ENCODE assay signal across 27 cellular contexts in genomic region chr20:47549671-47550070, GRCh38. TPM values are rescaled to one million over a fixed set of nuclear protein-coding genes. Genes with fewer than 3 reads are reported as not detected.
DNase-seq lines count a peak whose midpoint lies in the region; ATAC-seq lines count a peak whose summit lies in the region.
"Had no signal": no experiment of that assay in that cellular context is flagged by ENCODE, and none has a peak within 500 bp of the region (broad histone marks: within the 10 kb centered on the region; RNA-seq: fewer than 3 reads in every experiment).

No MANE protein-coding gene starts in this region.

- no peak for DNase-seq in activated CD4-positive, alpha-beta T cell treated with anti-CD3 and anti-CD28 coated beads for 36 hours
- no peak for DNase-seq in activated CD4-positive, alpha-beta T cell treated with anti-CD3 and anti-CD28 coated beads for 4 hours
- no peak for DNase-seq in stimulated activated naive CD8-positive, alpha-beta T cell treated with anti-CD3 and anti-CD28 coated beads, Interleukin-15, amount 100 ng/mL, for 72 hours
- DNase-seq in memory B cell (ENCODE audit: low spot score in 2 of 2), result no peak
- DNase-seq in SJCRH30, result no peak
- DNase-seq in NCI-H2227 (lab: John Stamatoyannopoulos, UW; ENCODE audit: unreplicated experiment), result no peak
- DNase-seq in NCI-H748 (lab: John Stamatoyannopoulos, UW; ENCODE audit: unreplicated experiment), result no peak
- DNase-seq: activated CD4-positive, alpha-beta T cell treated with anti-CD3 and anti-CD28 coated beads for 1 hour; DMS79 treated with DMSO at 0.1 percent for 48 hours; effector CD4-positive, alpha-beta T cell; GDM1; IMR-90; kidney glomerular epithelial cell; mucosa of descending colon; NCI-H1436 treated with DMSO at 0.1 percent for 48 hours; NCI-H774; SIG-M5; stimulated activated CD4-positive, alpha-beta T cell treated with anti-CD3 and anti-CD28 coated beads, Interleukin-15, amount 100 ng/mL, for 24 hours; stimulated activated CD4-positive, alpha-beta T cell treated with anti-CD3 and anti-CD28 coated beads, Interleukin-4, amount 100 ng/mL, for 4 hours; SW 1271; upper lobe of right lung had no signal

- peaks cover 19% of the 10 kb centered on the region for H3K4me1 ChIP-seq in SJCRH30

- peak overlapping the region; percentile 63 for H3K27ac Mint-ChIP-seq in activated CD4-positive, alpha-beta T cell treated with anti-CD3 and anti-CD28 coated beads for 36 hours
- H3K27ac Mint-ChIP-seq in stimulated activated naive CD8-positive, alpha-beta T cell treated with anti-CD3 and anti-CD28 coated beads, Interleukin-15, Interleukin-2, amounts not matched to agents 100 ng/mL and 50 ng/mL, for 24 hours, result peak overlapping the region; percentile 58
- H3K27ac Mint-ChIP-seq in stimulated activated naive CD8-positive, alpha-beta T cell treated with anti-CD3 and anti-CD28 coated beads, Interleukin-15, amount 100 ng/mL, for 72 hours, result peak overlapping the region in 1 of 2 donors; percentile 19
- peak overlapping the region; percentile 88 for H3K27ac Mint-ChIP-seq in memory B cell

- ATAC-seq in activated CD4-positive, alpha-beta T cell treated with anti-CD3 and anti-CD28 coated beads for 36 hours, result no peak
- no peak for ATAC-seq in stimulated activated naive CD8-positive, alpha-beta T cell treated with anti-CD3 and anti-CD28 coated beads, Interleukin-15, amount 100 ng/mL, for 72 hours
- ATAC-seq in memory B cell (ENCODE audit: low read depth), result no peak
- ATAC-seq: gastroesophageal sphincter, mucosa of descending colon, upper lobe of right lung had no signal

- peaks cover 4% of the 10 kb centered on the region; the same call in 1 of the 2 replicates for H3K9me3 ChIP-seq in SJCRH30 (replicated peaks)
- H3K9me3 ChIP-seq: gastroesophageal sphincter, mucosa of descending colon, suprapubic skin, upper lobe of right lung had no signal

- no peak overlapping the region for H3K4me3 ChIP-seq in SJCRH30
- H3K4me3 ChIP-seq: gastroesophageal sphincter, hepatocyte, lung, mucosa of descending colon, suprapubic skin, upper lobe of right lung had no signal

- H3K27me3 Mint-ChIP-seq in activated CD4-positive, alpha-beta T cell treated with anti-CD3 and anti-CD28 coated beads for 36 hours, result no peaks in the 10 kb centered on the region
- no peaks in the 10 kb centered on the region for H3K27me3 Mint-ChIP-seq in stimulated activated naive CD8-positive, alpha-beta T cell treated with anti-CD3 and anti-CD28 coated beads, Interleukin-15, Interleukin-2, amounts not matched to agents 100 ng/mL and 50 ng/mL, for 24 hours
- H3K27me3 Mint-ChIP-seq in stimulated activated naive CD8-positive, alpha-beta T cell treated with anti-CD3 and anti-CD28 coated beads, Interleukin-15, amount 100 ng/mL, for 72 hours, result no peaks in the 10 kb centered on the region
- H3K27me3 Mint-ChIP-seq in memory B cell, result no peaks in the 10 kb centered on the region

- H3K27me3 ChIP-seq in SJCRH30, result no peaks in the 10 kb centered on the region
- H3K27me3 ChIP-seq: gastroesophageal sphincter, hepatocyte, suprapubic skin, upper lobe of right lung had no signal

- H3K27ac ChIP-seq in SJCRH30, result no peak overlapping the region
- H3K27ac ChIP-seq: gastroesophageal sphincter, hepatocyte, suprapubic skin, upper lobe of right lung had no signal

- H3K36me3 ChIP-seq in SJCRH30, result no peaks in the 10 kb centered on the region
- H3K36me3 ChIP-seq: gastroesophageal sphincter, suprapubic skin, upper lobe of right lung had no signal

- H3K9me3 Mint-ChIP-seq in activated CD4-positive, alpha-beta T cell treated with anti-CD3 and anti-CD28 coated beads for 36 hours (ENCODE audit: low read depth), result no peaks in the 10 kb centered on the region
- H3K9me3 Mint-ChIP-seq in stimulated activated naive CD8-positive, alpha-beta T cell treated with anti-CD3 and anti-CD28 coated beads, Interleukin-15, Interleukin-2, amounts not matched to agents 100 ng/mL and 50 ng/mL, for 24 hours, result no peaks in the 10 kb centered on the region
- no peaks in the 10 kb centered on the region for H3K9me3 Mint-ChIP-seq in stimulated activated naive CD8-positive, alpha-beta T cell treated with anti-CD3 and anti-CD28 coated beads, Interleukin-15, amount 100 ng/mL, for 72 hours
- no peaks in the 10 kb centered on the region for H3K9me3 Mint-ChIP-seq in memory B cell

- intact Hi-C loops in activated CD4-positive, alpha-beta T cell treated with anti-CD3 and anti-CD28 coated beads for 36 hours (cut with DNase I, micrococcal nuclease), result no loop called here

- POLR2A ChIA-PET in activated CD4-positive, alpha-beta T cell treated with anti-CD3 and anti-CD28 coated beads for 36 hours (lab: Charles Lee), result interaction anchor here (0.5 kb wide), 1 partner anchor 36 kb away, joined by 3 read pairs; no protein-coding TSS in a partner anchor

- CTCF ChIA-PET in activated CD4-positive, alpha-beta T cell treated with anti-CD3 and anti-CD28 coated beads for 36 hours (lab: Charles Lee), result interaction anchor here (0.7 to 0.8 kb wide), 5 partner anchors 10 to 715 kb away, joined by 3 to 9 read pairs (median 3); no protein-coding TSS in a partner anchor

- H3K4me1 Mint-ChIP-seq in activated CD4-positive, alpha-beta T cell treated with anti-CD3 and anti-CD28 coated beads for 36 hours, result peaks cover 45% of the 10 kb centered on the region
- H3K4me1 Mint-ChIP-seq in stimulated activated naive CD8-positive, alpha-beta T cell treated with anti-CD3 and anti-CD28 coated beads, Interleukin-15, Interleukin-2, amounts not matched to agents 100 ng/mL and 50 ng/mL, for 24 hours (ENCODE audit: low read depth), result peaks cover 48% of the 10 kb centered on the region
- peaks cover 43% of the 10 kb centered on the region for H3K4me1 Mint-ChIP-seq in stimulated activated naive CD8-positive, alpha-beta T cell treated with anti-CD3 and anti-CD28 coated beads, Interleukin-15, amount 100 ng/mL, for 72 hours
- H3K4me1 Mint-ChIP-seq in memory B cell, result peaks cover 28% of the 10 kb centered on the region
- H3K4me1 Mint-ChIP-seq: CD14-positive monocyte had no signal

- H3K4me3 Mint-ChIP-seq in activated CD4-positive, alpha-beta T cell treated with anti-CD3 and anti-CD28 coated beads for 36 hours, result no peak overlapping the region
- H3K4me3 Mint-ChIP-seq in stimulated activated naive CD8-positive, alpha-beta T cell treated with anti-CD3 and anti-CD28 coated beads, Interleukin-15, Interleukin-2, amounts not matched to agents 100 ng/mL and 50 ng/mL, for 24 hours, result no peak overlapping the region
- no peak overlapping the region for H3K4me3 Mint-ChIP-seq in stimulated activated naive CD8-positive, alpha-beta T cell treated with anti-CD3 and anti-CD28 coated beads, Interleukin-15, amount 100 ng/mL, for 72 hours
- H3K4me3 Mint-ChIP-seq in memory B cell, result peak overlapping the region; percentile 1
- H3K4me3 Mint-ChIP-seq: CD14-positive monocyte had no signal

- peaks cover 38% of the 10 kb centered on the region for H3K36me3 Mint-ChIP-seq in activated CD4-positive, alpha-beta T cell treated with anti-CD3 and anti-CD28 coated beads for 36 hours (ENCODE audit: low read depth)
- H3K36me3 Mint-ChIP-seq in stimulated activated naive CD8-positive, alpha-beta T cell treated with anti-CD3 and anti-CD28 coated beads, Interleukin-15, Interleukin-2, amounts not matched to agents 100 ng/mL and 50 ng/mL, for 24 hours (ENCODE audit: low read depth), result peaks cover 49% of the 10 kb centered on the region
- H3K36me3 Mint-ChIP-seq in memory B cell, result peaks cover 18% of the 10 kb centered on the region

RNA-seq across cellular contexts. Expression of gene NCOA3, which starts 48.0 kb away (rescaled TPM):
- 10 to 100 TPM; 76.4 to 83.4 TPM for total RNA-seq in activated CD4-positive, alpha-beta T cell treated with anti-CD3 and anti-CD28 coated beads for 36 hours
- 26.7 and 28.1 TPM in 2 replicates for total RNA-seq in SJCRH30 (2014; rRNA removed; shearing (Covaris generic))
